In the genomic region with DNA sequence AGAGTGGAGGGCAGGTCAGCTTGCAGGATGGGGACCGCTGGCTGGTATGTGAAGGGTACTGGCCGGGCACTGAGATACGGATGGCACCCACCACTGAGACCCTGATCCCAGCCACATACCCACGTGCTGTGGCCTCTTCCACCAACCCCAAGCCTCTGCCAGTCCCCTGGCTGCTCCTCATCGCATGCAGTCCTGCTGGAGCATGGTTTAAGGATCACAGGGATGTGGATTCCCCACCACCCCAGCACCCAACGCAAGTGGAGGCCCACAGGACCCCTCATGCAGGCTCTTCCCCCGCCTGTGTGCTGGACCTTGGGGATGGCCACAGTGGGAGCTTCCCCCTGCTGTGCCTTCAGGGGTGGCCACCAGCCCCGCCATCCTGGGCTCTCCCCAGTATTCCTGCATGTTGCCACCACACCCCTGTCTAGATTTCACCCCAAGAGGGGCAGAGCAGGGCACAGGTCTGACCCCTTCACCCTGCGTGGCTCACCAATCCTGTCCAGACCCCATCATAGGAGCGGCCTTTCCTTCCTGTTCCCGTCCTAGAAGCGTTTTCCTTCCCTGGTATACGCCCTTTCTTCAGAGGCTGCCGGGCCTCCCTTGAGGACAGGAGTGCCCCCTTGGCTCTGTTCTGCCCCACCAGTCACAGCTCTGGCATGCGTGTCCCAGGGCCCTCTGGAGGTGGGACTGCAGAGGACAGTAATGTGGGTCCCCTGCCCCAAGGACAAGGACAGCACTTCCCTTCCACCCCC, we compare ENCODE assay signal across 18 cellular contexts. TPM values are rescaled to one million over a fixed set of nuclear protein-coding genes. Genes with fewer than 3 reads are reported as not detected.
"Had no signal": no experiment of that assay in that cellular context is flagged by ENCODE, and none has a peak within 500 bp of the region (broad histone marks: within the 10 kb centered on the region; RNA-seq: fewer than 3 reads in every experiment).

No MANE protein-coding gene starts in this region.

- H3K9me3 Mint-ChIP-seq: activated naive CD4-positive, alpha-beta T cell treated with anti-CD3 and anti-CD28 coated beads, Interleukin-2, amount 50 U/mL, for 72 hours; central memory CD8-positive, alpha-beta T cell; neural crest cell; stimulated activated naive B cell treated with anti-CD40 and anti-IgM and Interleukin-4, amounts not matched to agents 10 μg/mL and 1 μg/mL and 100 μg/mL, for 72 hours; T-helper 2 cell treated with Interferon-gamma antibody and Interleukin-4, amounts not matched to agents 5 μg/mL and 100 μg/mL, for 36 hours had no signal

- H3K36me3 Mint-ChIP-seq: activated CD8-positive, alpha-beta memory T cell treated with anti-CD3 and anti-CD28 coated beads, Interleukin-2, amount 10 ng/mL, durations not matched to agents 7 days and 5 days; activated naive CD4-positive, alpha-beta T cell treated with anti-CD3 and anti-CD28 coated beads, Interleukin-2, amount 50 U/mL, for 72 hours; brain; stimulated activated naive B cell treated with anti-CD40 and anti-IgM and Interleukin-4, amounts not matched to agents 10 μg/mL and 1 μg/mL and 100 μg/mL, for 72 hours had no signal

- H3K9me3 ChIP-seq: left ventricle myocardium inferior, ovary, tibial nerve had no signal

- H3K4me3 Mint-ChIP-seq: activated CD8-positive, alpha-beta memory T cell treated with anti-CD3 and anti-CD28 coated beads, Interleukin-2, amount 10 ng/mL, durations not matched to agents 7 days and 5 days; brain; central memory CD8-positive, alpha-beta T cell; neural crest cell; stimulated activated naive B cell treated with anti-CD40 and anti-IgM and Interleukin-4, amounts not matched to agents 10 μg/mL and 1 μg/mL and 100 μg/mL, for 72 hours; T-helper 2 cell treated with Interferon-gamma antibody and Interleukin-4, amounts not matched to agents 5 μg/mL and 100 μg/mL, for 36 hours had no signal

- H3K27ac ChIP-seq: left ventricle myocardium inferior, ovary had no signal

- H3K4me3 ChIP-seq: left ventricle myocardium inferior, ovary, tibial nerve had no signal

- H3K27me3 ChIP-seq: ovary, tibial nerve had no signal

- DNase-seq: activated CD4-positive, alpha-beta T cell treated with anti-CD3 and anti-CD28 coated beads, Interleukin-2, amount 50 U/mL, for 4 hours; activated CD4-positive, CD25-positive, alpha-beta regulatory T cell treated with anti-CD3 and anti-CD28 coated beads, Interleukin-2, amount 50 U/mL, for 72 hours; activated CD8-positive, alpha-beta memory T cell treated with anti-CD3 and anti-CD28 coated beads, Interleukin-2, amount 10 ng/mL, durations not matched to agents 7 days and 5 days; activated T-cell treated with anti-CD3 and anti-CD28 coated beads, Interleukin-2, amount 50 U/mL, for 1 hour; amygdala; cortex of kidney; effector CD4-positive, alpha-beta T cell; foreskin melanocyte; left ventricle myocardium inferior; ovary; stimulated activated naive B cell treated with anti-CD40 and anti-IgM and Interleukin-4, amounts not matched to agents 10 μg/mL and 1 μg/mL and 100 μg/mL, for 72 hours had no signal

- H3K4me1 Mint-ChIP-seq: activated CD8-positive, alpha-beta memory T cell treated with anti-CD3 and anti-CD28 coated beads, Interleukin-2, amount 10 ng/mL, durations not matched to agents 7 days and 5 days; brain; central memory CD8-positive, alpha-beta T cell; neural crest cell; stimulated activated naive B cell treated with anti-CD40 and anti-IgM and Interleukin-4, amounts not matched to agents 10 μg/mL and 1 μg/mL and 100 μg/mL, for 72 hours had no signal

- H3K27ac Mint-ChIP-seq: activated CD8-positive, alpha-beta memory T cell treated with anti-CD3 and anti-CD28 coated beads, Interleukin-2, amount 10 ng/mL, durations not matched to agents 7 days and 5 days; brain; stimulated activated naive B cell treated with anti-CD40 and anti-IgM and Interleukin-4, amounts not matched to agents 10 μg/mL and 1 μg/mL and 100 μg/mL, for 72 hours; T-helper 2 cell treated with Interferon-gamma antibody and Interleukin-4, amounts not matched to agents 5 μg/mL and 100 μg/mL, for 36 hours had no signal

- H3K36me3 ChIP-seq: ovary, tibial nerve had no signal

RNA-seq across cellular contexts. Expression of gene MLPH, which starts 18.3 kb away (rescaled TPM):
- total RNA-seq: activated CD8-positive, alpha-beta memory T cell treated with anti-CD3 and anti-CD28 coated beads, Interleukin-2, amount 10 ng/mL, durations not matched to agents 7 days and 5 days; activated naive CD4-positive, alpha-beta T cell treated with anti-CD3 and anti-CD28 coated beads, Interleukin-2, amount 50 U/mL, for 72 hours; endothelial cell of umbilical vein; neural crest cell had no signal
- polyA plus RNA-seq: endothelial cell of umbilical vein had no signal
